Comparison of ENCODE assay signal across 19 cellular contexts in the genomic region with DNA sequence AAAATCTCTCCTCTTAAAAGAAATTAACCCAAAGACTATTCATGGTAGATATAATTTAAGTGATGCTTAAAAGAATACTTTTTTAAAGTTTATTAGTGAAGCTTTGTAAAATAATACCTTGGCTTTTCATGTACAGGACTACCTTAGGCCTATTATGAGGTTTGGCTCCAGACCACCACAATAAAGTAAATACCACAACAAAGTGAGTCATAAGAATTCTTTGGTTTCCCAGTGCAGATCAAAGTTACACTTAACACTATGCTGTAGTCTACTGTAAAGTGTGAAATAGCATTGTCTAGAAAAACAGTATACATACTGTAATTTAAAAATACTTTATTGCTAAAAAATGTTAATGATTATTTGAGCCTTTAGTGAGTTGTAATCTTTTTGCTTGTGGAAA. TPM values are rescaled to one million over a fixed set of nuclear protein-coding genes. Genes with fewer than 3 reads are reported as not detected.
DNase-seq lines count a peak whose midpoint lies in the region; ATAC-seq, FAIRE-seq and TF ChIP-seq lines count a peak whose summit lies in the region.
"Had no signal": no experiment of that assay in that cellular context is flagged by ENCODE, and none has a peak within 500 bp of the region (broad histone marks: within the 10 kb centered on the region; RNA-seq: fewer than 3 reads in every experiment).

No MANE protein-coding gene starts in this region.

- H3K27me3 Mint-ChIP-seq in activated CD8-positive, alpha-beta T cell treated with anti-CD3 and anti-CD28 coated beads, Interleukin-2, amount 10 ng/mL, durations not matched to agents 7 days and 5 days (ENCODE audit: low read depth): no peaks in the 10 kb centered on the region
- peaks cover 0 to 1% (median 0%) of the 10 kb centered on the region in 3 donors for H3K27me3 Mint-ChIP-seq in immature natural killer cell (ENCODE audit: low read depth in 3 of 3)
- H3K27me3 Mint-ChIP-seq: CD4-positive, CD25-positive, alpha-beta regulatory T cell; type B pancreatic cell had no signal

- H3K27ac Mint-ChIP-seq in activated CD8-positive, alpha-beta T cell treated with anti-CD3 and anti-CD28 coated beads, Interleukin-2, amount 10 ng/mL, durations not matched to agents 7 days and 5 days: no peak overlapping the region
- H3K27ac Mint-ChIP-seq in immature natural killer cell: peak overlapping the region in 1 of 6 donors; percentile 59
- H3K27ac Mint-ChIP-seq: type B pancreatic cell had no signal

- intact Hi-C loops in Right ventricle myocardium superior (cut with DNase I): no loop called here

- POLR2A ChIA-PET in activated CD8-positive, alpha-beta T cell treated with anti-CD3 and anti-CD28 coated beads, Interleukin-2, amount 10 ng/mL, durations not matched to agents 7 days and 5 days (lab: Charles Lee): interaction anchor here (1.9 kb wide), 1 partner anchor 32 kb away, joined by 6 read pairs; no protein-coding TSS in a partner anchor

- peak; percentile 67 for FAIRE-seq in H54 (lab: Jason Lieb, UNC)
- FAIRE-seq: K562, kidney had no signal

- DNase-seq in A172 (ENCODE audit: low spot score) (peak; percentile 63), H54 (ENCODE audit: insufficient read length, low spot score) (no peak), immature natural killer cell (peak in 2 of 3 donors; percentile 4 to 13), Right ventricle myocardium superior (no peak), GF-D8 (lab: John Stamatoyannopoulos, UW) (no peak), GOT3 (lab: John Stamatoyannopoulos, UW) (no peak), DMS79 treated with DMSO at 0.1 percent for 48 hours (lab: John Stamatoyannopoulos, UW) (no peak)
- peak; percentile 33 for DNase-seq in activated CD8-positive, alpha-beta T cell treated with anti-CD3 and anti-CD28 coated beads, Interleukin-2, amount 10 ng/mL, durations not matched to agents 7 days and 5 days
- DNase-seq: activated naive CD4-positive, alpha-beta T cell treated with anti-CD3 and anti-CD28 coated beads, Interleukin-2, amount 50 U/mL, for 16 hours; kidney; mesendoderm; NCI-H2081 treated with DMSO at 0.1 percent for 48 hours; NCI-H524; retina; stimulated activated naive CD4-positive, alpha-beta T cell treated with Interleukin-2 at 50 U/mL for 16 hours; T-helper 9 cell had no signal

- no peaks in the 10 kb centered on the region for H3K9me3 Mint-ChIP-seq in activated CD8-positive, alpha-beta T cell treated with anti-CD3 and anti-CD28 coated beads, Interleukin-2, amount 10 ng/mL, durations not matched to agents 7 days and 5 days (ENCODE audit: insufficient read depth)
- H3K9me3 Mint-ChIP-seq in immature natural killer cell: no peaks in the 10 kb centered on the region
- H3K9me3 Mint-ChIP-seq: CD4-positive, CD25-positive, alpha-beta regulatory T cell had no signal

- CTCF ChIA-PET in activated CD8-positive, alpha-beta T cell treated with anti-CD3 and anti-CD28 coated beads, Interleukin-2, amount 10 ng/mL, durations not matched to agents 7 days and 5 days (lab: Charles Lee): interaction anchor here (1.2 to 2.3 kb wide), 3 partner anchors 8 to 386 kb away, joined by 3 to 5 read pairs (median 4); no protein-coding TSS in a partner anchor

- H3K4me1 Mint-ChIP-seq in activated CD8-positive, alpha-beta T cell treated with anti-CD3 and anti-CD28 coated beads, Interleukin-2, amount 10 ng/mL, durations not matched to agents 7 days and 5 days (ENCODE audit: low read depth): peaks cover 27% of the 10 kb centered on the region
- H3K4me1 Mint-ChIP-seq in immature natural killer cell: peaks cover 17 to 53% of the 10 kb centered on the region in 2 donors

- ATAC-seq in activated CD8-positive, alpha-beta T cell treated with anti-CD3 and anti-CD28 coated beads, Interleukin-2, amount 10 ng/mL, durations not matched to agents 7 days and 5 days: peak; percentile 95
- no peak for ATAC-seq in Right ventricle myocardium superior (ENCODE audit: poor library complexity)
- ATAC-seq: K562 had no signal

- H3K36me3 Mint-ChIP-seq in activated CD8-positive, alpha-beta T cell treated with anti-CD3 and anti-CD28 coated beads, Interleukin-2, amount 10 ng/mL, durations not matched to agents 7 days and 5 days (ENCODE audit: low read depth): peaks cover 76% of the 10 kb centered on the region
- peaks cover 14 to 36% (median 25%) of the 10 kb centered on the region in 3 donors for H3K36me3 Mint-ChIP-seq in immature natural killer cell

- no peak for TF ChIP-seq POLR2A in H54 (IDR thresholded peaks at IDR 0.05; ENCODE audit: low read depth, low read length)

- no peak overlapping the region for H3K4me3 Mint-ChIP-seq in activated CD8-positive, alpha-beta T cell treated with anti-CD3 and anti-CD28 coated beads, Interleukin-2, amount 10 ng/mL, durations not matched to agents 7 days and 5 days
- no peak overlapping the region for H3K4me3 Mint-ChIP-seq in immature natural killer cell
- H3K4me3 Mint-ChIP-seq: type B pancreatic cell had no signal

RNA-seq across cellular contexts. Expression of gene CLTC, which starts 31.7 kb away (rescaled TPM):
- total RNA-seq in A172 (2014; rRNA removed; shearing (Covaris generic)): 362 and 373 TPM in 2 replicates
- total RNA-seq in activated CD8-positive, alpha-beta T cell treated with anti-CD3 and anti-CD28 coated beads, Interleukin-2, amount 10 ng/mL, durations not matched to agents 7 days and 5 days: 100 to 1,000 TPM; 126 to 131 TPM
- 10 to 100 TPM; 33.9 to 65.6 (median 45.4) TPM for polyA plus RNA-seq in immature natural killer cell
- total RNA-seq in Right ventricle myocardium superior: 126 TPM

RNA-seq across cellular contexts. Expression of gene PTRH2, which starts 55.9 kb away (rescaled TPM):
- 51.7 and 60.5 TPM in 2 replicates for total RNA-seq in A172 (2014; rRNA removed; shearing (Covaris generic))
- 10 to 100 TPM; 21.5 to 24.7 TPM for total RNA-seq in activated CD8-positive, alpha-beta T cell treated with anti-CD3 and anti-CD28 coated beads, Interleukin-2, amount 10 ng/mL, durations not matched to agents 7 days and 5 days
- polyA plus RNA-seq in immature natural killer cell: 10 to 100 TPM in 2 of 3 donors, 1 to 10 TPM in 1; 6.0 to 20.7 (median 13.5) TPM
- 9.0 TPM for total RNA-seq in Right ventricle myocardium superior

RNA-seq across cellular contexts. Expression of gene VMP1, which starts 56.1 kb away (rescaled TPM):
- total RNA-seq in A172 (2014; rRNA removed; shearing (Covaris generic)): 345 and 392 TPM in 2 replicates
- total RNA-seq in activated CD8-positive, alpha-beta T cell treated with anti-CD3 and anti-CD28 coated beads, Interleukin-2, amount 10 ng/mL, durations not matched to agents 7 days and 5 days: 100 to 1,000 TPM; 122 to 123 TPM
- 10 to 100 TPM; 61.5 to 81.4 (median 66.7) TPM for polyA plus RNA-seq in immature natural killer cell
- 49.4 TPM for total RNA-seq in Right ventricle myocardium superior

Comparison
In these comparisons a context has a peak if more than half of its experiments do, and no peak if none do; other contexts are left out.
1. DNase-seq: peak in A172 (single experiment), activated CD8-positive, alpha-beta T cell treated with anti-CD3 and anti-CD28 coated beads, Interleukin-2, amount 10 ng/mL, durations not matched to agents 7 days and 5 days (single experiment) and immature natural killer cell (2 of 3); none in H54 (single experiment), Right ventricle myocardium superior (single experiment), GF-D8 (single experiment), GOT3 (single experiment) and DMS79 treated with DMSO at 0.1 percent for 48 hours (single experiment).